8 cellular contexts compared by ENCODE assay signal in the genomic region with DNA sequence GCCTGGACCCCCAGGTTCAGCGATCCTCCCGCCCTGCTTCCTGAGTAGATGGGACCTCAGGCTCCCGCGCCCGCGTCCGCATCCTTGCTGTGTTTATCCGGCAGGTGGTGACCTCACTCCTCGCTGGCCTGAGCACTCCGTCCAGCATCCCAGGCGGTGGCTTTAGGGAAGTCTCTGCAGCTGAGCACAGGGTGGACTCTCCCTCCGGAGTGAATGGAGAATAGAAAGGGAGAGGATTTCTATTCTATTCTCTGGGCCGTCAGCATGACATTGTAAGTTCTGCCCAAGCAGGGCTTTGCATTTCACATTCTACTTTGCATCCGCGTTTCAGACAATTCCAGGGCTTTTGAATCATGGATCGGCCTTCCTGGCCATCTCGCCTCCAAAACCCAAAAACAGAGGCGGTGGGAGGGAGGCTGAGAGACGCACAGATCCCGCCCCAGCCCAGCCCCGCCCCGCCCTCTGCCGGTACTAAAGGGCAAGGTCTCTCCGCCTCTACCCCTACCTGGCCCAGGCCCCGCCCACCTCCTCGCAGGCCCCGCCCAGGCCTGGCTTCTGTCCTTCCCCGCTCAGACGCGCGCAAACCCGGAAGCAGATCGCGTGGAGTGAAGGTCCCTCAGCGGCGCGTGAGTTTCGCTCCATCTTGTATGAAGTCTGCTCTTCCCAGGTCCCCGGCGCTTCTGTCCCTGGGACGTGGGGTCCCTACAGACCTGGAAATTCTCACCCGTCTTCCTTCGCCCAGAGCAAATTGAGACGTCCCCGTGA. TPM values are rescaled to one million over a fixed set of nuclear protein-coding genes. Genes with fewer than 3 reads are reported as not detected.
A peak's percentile ranks its signal among the peaks of the same experiment; 100 is the strongest.
DNase-seq lines count a peak whose midpoint lies in the region; TF ChIP-seq lines count a peak whose summit lies in the region.

A gene (plus strand): TSS at position 572 of the 765 bp plus-strand sequence. CDS start 6,577 bp downstream, outside the sequence.

- H3K36me3 ChIP-seq in adipocyte (ENCODE audit: control insufficient read depth, insufficient read depth, low read length, severe bottlenecking) = no peaks in the 10 kb centered on the region
- H3K36me3 ChIP-seq in left ventricle myocardium inferior = no peaks in the 10 kb centered on the region
- no peaks in the 10 kb centered on the region for H3K36me3 ChIP-seq in prostate gland

- H3K27ac Mint-ChIP-seq in HFFc6 = peak within 1 kb of the TSS; percentile 82

- H3K36me3 Mint-ChIP-seq in HFFc6 (ENCODE audit: low read depth) = no peaks in the 10 kb centered on the region

- no peaks in the 10 kb centered on the region for H3K9me3 ChIP-seq in adipocyte (ENCODE audit: control insufficient read depth, low read length)
- peaks cover under 1% of the 10 kb centered on the region for H3K9me3 ChIP-seq in left ventricle myocardium inferior (replicated peaks)
- H3K9me3 ChIP-seq in prostate gland = no peaks in the 10 kb centered on the region

- H3K9me3 Mint-ChIP-seq in HFFc6 = no peaks in the 10 kb centered on the region; the same call in 1 of the 2 replicates

- H3K27me3 ChIP-seq in adipocyte (replicated peaks; ENCODE audit: control insufficient read depth, insufficient read depth, low read length) = no peaks in the 10 kb centered on the region
- no peaks in the 10 kb centered on the region for H3K27me3 ChIP-seq in left ventricle myocardium inferior (ENCODE audit: low read depth)
- no peaks in the 10 kb centered on the region for H3K27me3 ChIP-seq in prostate gland (replicated peaks; ENCODE audit: insufficient read depth)

- peak; percentile 65 for TF ChIP-seq CTCF in HFFc6 (IDR thresholded peaks at IDR 0.05)
- TF ChIP-seq CTCF in left ventricle myocardium inferior (IDR thresholded peaks at IDR 0.05; ENCODE audit: borderline replicate concordance) = peak; percentile 46
- TF ChIP-seq CTCF in prostate gland (IDR thresholded peaks at IDR 0.05) = peak in 2 of 4 experiments; percentile 4 to 26

- H3K27ac ChIP-seq in left ventricle myocardium inferior (replicated peaks) (peak within 1 kb of the TSS; percentile 68), prostate gland (peak within 1 kb of the TSS; percentile 73 to 88)

- WGBS in prostate gland = 1% methylated on average over 45 of the region's 45 CpGs

- H3K27me3 Mint-ChIP-seq in HFFc6 (ENCODE audit: insufficient read depth) = peaks cover 1% of the 10 kb centered on the region

- H3K4me1 ChIP-seq in adipocyte (ENCODE audit: control insufficient read depth, insufficient read depth, low read length) (peaks cover 4% of the 10 kb centered on the region), left ventricle myocardium inferior (peaks cover 12% of the 10 kb centered on the region), prostate gland (replicated peaks) (peaks cover 4% of the 10 kb centered on the region)

- H3K4me1 Mint-ChIP-seq in HFFc6 (ENCODE audit: low read depth) = peaks cover 10% of the 10 kb centered on the region

- peak within 1 kb of the TSS; percentile 81 for H3K9ac ChIP-seq in adipocyte (ENCODE audit: low read length)

- peak; percentile 68 for TF ChIP-seq POLR2A in prostate gland (IDR thresholded peaks at IDR 0.05)

- H3K4me3 ChIP-seq in GM08714 (ENCODE audit: low read length) (peak within 1 kb of the TSS; percentile 87; the same call in 1 of the 2 replicates), adipocyte (ENCODE audit: low read length) (peak within 1 kb of the TSS; percentile 88), left ventricle myocardium inferior (peak within 1 kb of the TSS; percentile 86), prostate gland (peak within 1 kb of the TSS; percentile 55 to 65)

- intact Hi-C loops in left ventricle myocardium inferior (cut with micrococcal nuclease) (no loop called here), prostate gland (cut with DNase I) (loop anchor here (2.0 kb wide), 1 partner anchor 29 kb away; a partner anchor contains a TSS)

- H3K4me3 Mint-ChIP-seq in HFFc6 = peak within 1 kb of the TSS; percentile 96

- peak; percentile 58 for DNase-seq in HFFc6
- peak; percentile 97 for DNase-seq in NCI-H1105 (lab: John Stamatoyannopoulos, UW)
- peak; percentile 97 for DNase-seq in T follicular helper cell (ENCODE audit: low read depth)
- peak; percentile 85 for DNase-seq in adipocyte (ENCODE audit: low read depth)
- DNase-seq in left ventricle myocardium inferior = peak; percentile 89
- DNase-seq in prostate gland (ENCODE audit: low spot score) = peak; percentile 91
- DNase-seq in ureter (ENCODE audit: low spot score) = peak; percentile 95

RNA-seq across cellular contexts. Expression of the gene that starts here (rescaled TPM):
- total RNA-seq in HFFc6 (2021; fragmentation: NEBNext Ultra II Directional; extraction: Animal tissue kit (Norgen Biotek cat#: 25700)) = 1 to 10 TPM; 2.5 to 5.3 (median 3.9) TPM
- total RNA-seq in left ventricle myocardium inferior (4.3 TPM), prostate gland (10 to 100 TPM in 1 of 2 donors, 1 to 10 TPM in 1; 7.8 to 20.4 TPM), ureter (28.2 TPM)

Comparison
In these comparisons a context has a peak if more than half of its experiments do, and no peak if none do; other contexts are left out.
1. Peak in every context shown above with its lines: DNase-seq, H3K4me3 ChIP-seq and H3K27ac ChIP-seq.